In genomic region chr11:110196241-110196754, GRCh38 we compare ENCODE assay signal across 11 cellular contexts.
DNase-seq lines count a peak whose midpoint lies in the region; ATAC-seq and TF ChIP-seq lines count a peak whose summit lies in the region.
"Had no signal": no experiment of that assay in that cellular context is flagged by ENCODE, and none has a peak within 500 bp of the region (broad histone marks: within the 10 kb centered on the region; RNA-seq: fewer than 3 reads in every experiment).

No MANE protein-coding gene starts in this region.

- intact Hi-C loops in lower lobe of right lung (cut with DNase I): no loop called here
- intact Hi-C loops in left colon (cut with DNase I, micrococcal nuclease): no loop called here
- intact Hi-C loops in Right ventricle myocardium superior (cut with DNase I): no loop called here

- peak overlapping the region; percentile 74 for H3K27ac Mint-ChIP-seq in chondrocyte (ENCODE audit: unreplicated experiment)
- H3K27ac Mint-ChIP-seq: activated T-cell treated with anti-CD3 and anti-CD28 coated beads, Interleukin-2, amount 50 U/mL, for 24 hours; CD4-positive, alpha-beta memory T cell had no signal

- no peak for TF ChIP-seq CTCF in AG09319 (IDR thresholded peaks at IDR 0.05; ENCODE audit: low read depth, low read length)
- no peak for TF ChIP-seq CTCF in chondrocyte (IDR thresholded peaks at IDR 0.05)
- no peak for TF ChIP-seq CTCF in lower lobe of right lung (IDR thresholded peaks at IDR 0.05)

- DNase-seq in AG09319 (ENCODE audit: extremely low read depth, low read depth) (peak; percentile 60), HT1080 (ENCODE audit: low read depth) (peak; percentile 94), chondrocyte (ENCODE audit: low spot score) (no peak), lower lobe of right lung (no peak), left colon (no peak), Right ventricle myocardium superior (no peak), RPMI8226 (no peak)
- no peak for DNase-seq in NK-92 treated with Interleukin-12 subunit alpha and Interleukin-12 subunit beta, amount 100 ng/mL, for 24 hours (lab: John Stamatoyannopoulos, UW)
- DNase-seq: activated T-cell treated with anti-CD3 and anti-CD28 coated beads, Interleukin-2, amount 50 U/mL, for 24 hours; CD4-positive, alpha-beta memory T cell had no signal

- H3K9me3 Mint-ChIP-seq in chondrocyte (ENCODE audit: low read depth): peaks cover 5% of the 10 kb centered on the region
- H3K9me3 Mint-ChIP-seq: activated T-cell treated with anti-CD3 and anti-CD28 coated beads, Interleukin-2, amount 50 U/mL, for 24 hours; CD4-positive, alpha-beta memory T cell; central memory CD8-positive, alpha-beta T cell had no signal

- H3K9me3 ChIP-seq in lower lobe of right lung: no peaks in the 10 kb centered on the region

- H3K4me3 ChIP-seq in lower lobe of right lung: no peak overlapping the region

- H3K27ac ChIP-seq in lower lobe of right lung: no peak overlapping the region

- H3K27me3 ChIP-seq in lower lobe of right lung (ENCODE audit: low read depth): no peaks in the 10 kb centered on the region

- H3K4me3 Mint-ChIP-seq in chondrocyte (ENCODE audit: unreplicated experiment): no peak overlapping the region
- H3K4me3 Mint-ChIP-seq: activated T-cell treated with anti-CD3 and anti-CD28 coated beads, Interleukin-2, amount 50 U/mL, for 24 hours; CD4-positive, alpha-beta memory T cell; central memory CD8-positive, alpha-beta T cell had no signal

- H3K27me3 Mint-ChIP-seq in chondrocyte (ENCODE audit: low read depth): no peaks in the 10 kb centered on the region
- H3K27me3 Mint-ChIP-seq: central memory CD8-positive, alpha-beta T cell had no signal

- peaks cover 30% of the 10 kb centered on the region for H3K4me1 Mint-ChIP-seq in chondrocyte (ENCODE audit: low read depth)

- peak; percentile 31 to 34 for ATAC-seq in lower lobe of right lung
- no peak for ATAC-seq in left colon
- no peak for ATAC-seq in Right ventricle myocardium superior (ENCODE audit: poor library complexity)

- no peaks in the 10 kb centered on the region for H3K36me3 ChIP-seq in lower lobe of right lung

- H3K4me1 ChIP-seq in lower lobe of right lung: peaks cover 4% of the 10 kb centered on the region

- H3K36me3 Mint-ChIP-seq in chondrocyte (ENCODE audit: low read depth): peaks cover 2% of the 10 kb centered on the region
- H3K36me3 Mint-ChIP-seq: CD4-positive, alpha-beta memory T cell had no signal

Comparison
In these comparisons a context has a peak if more than half of its experiments do, and no peak if none do; other contexts are left out.
1. DNase-seq: peak in AG09319 (single experiment) and HT1080 (single experiment); none in chondrocyte (single experiment), lower lobe of right lung (single experiment), NK-92 treated with Interleukin-12 subunit alpha and Interleukin-12 subunit beta, amount 100 ng/mL, for 24 hours (single experiment), left colon (0 of 2), Right ventricle myocardium superior (single experiment) and RPMI8226 (single experiment).
2. ATAC-seq: peak in lower lobe of right lung (2 of 2); none in left colon (single experiment) and Right ventricle myocardium superior (single experiment).